Comparison of ENCODE assay signal across 9 cellular contexts in genomic region chr10:86203162-86203905, GRCh38.
DNase-seq lines count a peak whose midpoint lies in the region; ATAC-seq and TF ChIP-seq lines count a peak whose summit lies in the region.
"Had no signal": no experiment of that assay in that cellular context is flagged by ENCODE, and none has a peak within 500 bp of the region (broad histone marks: within the 10 kb centered on the region; RNA-seq: fewer than 3 reads in every experiment).

No MANE protein-coding gene starts in this region.

- peak; percentile 59 for DNase-seq in AG20443 (ENCODE audit: low spot score)
- peak; percentile 66 for DNase-seq in H9
- peak; percentile 34 for DNase-seq in UCSD-AML1 (lab: John Stamatoyannopoulos, UW; ENCODE audit: unreplicated experiment)
- peak; percentile 25 for DNase-seq in kidney tubule cell (ENCODE audit: low spot score)
- no peak for DNase-seq in SHP77 (lab: John Stamatoyannopoulos, UW)
- DNase-seq in amygdala (lab: John Stamatoyannopoulos, UW), result no peak
- DNase-seq in tibial artery, result no peak
- DNase-seq: activated CD8-positive, alpha-beta memory T cell treated with anti-CD3 and anti-CD28 coated beads, Interleukin-2, amount 50 U/mL, for 48 hours had no signal

- no peak overlapping the region for H2BK5ac ChIP-seq in H9 (ENCODE audit: insufficient read length, low read length)

- no peaks in the 10 kb centered on the region for H3K36me3 Mint-ChIP-seq in H9 (ENCODE audit: insufficient read depth in 1 of 3, low read depth in 3 of 3)

- intact Hi-C loops in tibial artery (cut with DNase I; ENCODE audit: low total_unique reads), result no loop called here

- H3K18ac ChIP-seq in H9 (ENCODE audit: insufficient read length, low read depth, low read length), result no peak overlapping the region

- no peaks in the 10 kb centered on the region for H3K79me1 ChIP-seq in H9 (ENCODE audit: insufficient read depth, low read depth, low read length, poor library complexity, severe bottlenecking)

- ATAC-seq in GM21737 (IDR thresholded peaks at IDR 0.05; ENCODE audit: unreplicated experiment), result no peak

- H3K27ac ChIP-seq in H9 (ENCODE audit: insufficient read length, low read depth, low read length), result no peak overlapping the region
- H3K27ac ChIP-seq in tibial artery, result no peak overlapping the region

- no peak overlapping the region for H2AFZ ChIP-seq in H9 (ENCODE audit: low read length)

- H4K91ac ChIP-seq in H9 (ENCODE audit: insufficient read length, low read depth, low read length), result no peak overlapping the region

- H2BK12ac ChIP-seq in H9 (ENCODE audit: insufficient read length, low read depth, low read length), result no peak overlapping the region

- H3K4me2 ChIP-seq in H9 (ENCODE audit: insufficient read depth, insufficient read length, low read length), result no peak overlapping the region

- H3K27me3 ChIP-seq in H9 (ENCODE audit: insufficient read depth, low read length) (no peaks in the 10 kb centered on the region), tibial artery (no peaks in the 10 kb centered on the region)

- H4K8ac ChIP-seq in H9 (replicated peaks; ENCODE audit: insufficient read length, low read depth, low read length), result no peak overlapping the region

- no peaks in the 10 kb centered on the region for H4K20me1 ChIP-seq in H9 (ENCODE audit: control insufficient read depth, insufficient read depth, insufficient read length)

- H3K4me1 ChIP-seq in H9 (ENCODE audit: insufficient read depth, low read length), result no peaks in the 10 kb centered on the region; the same call in 1 of the 2 replicates
- H3K4me1 ChIP-seq in tibial artery, result no peaks in the 10 kb centered on the region

- no peak overlapping the region for H3K27ac Mint-ChIP-seq in H9

- H3K9me3 ChIP-seq in H9 (ENCODE audit: control insufficient read depth, low read depth, low read length) (no peaks in the 10 kb centered on the region), tibial artery (no peaks in the 10 kb centered on the region)

- no peak for TF ChIP-seq CTCF in H9 (conservative IDR thresholded peaks at IDR 0.05)
- no peak for TF ChIP-seq CTCF in tibial artery (IDR thresholded peaks at IDR 0.05)

- no peak overlapping the region for H2AK5ac ChIP-seq in H9 (ENCODE audit: insufficient read length, low read length)

- no peak overlapping the region for H3T11ph ChIP-seq in H9 (ENCODE audit: low read length)

- H4K5ac ChIP-seq in H9 (ENCODE audit: insufficient read length, low read depth, low read length), result no peak overlapping the region

- H3K36me3 ChIP-seq in tibial artery, result no peaks in the 10 kb centered on the region

- H3K4ac ChIP-seq in H9 (ENCODE audit: low read depth, low read length), result no peak overlapping the region

- H3K14ac ChIP-seq in H9 (ENCODE audit: insufficient read depth, low read length), result no peak overlapping the region

- H3K79me2 ChIP-seq in H9 (ENCODE audit: insufficient read depth, low read length), result no peaks in the 10 kb centered on the region

- no peak overlapping the region for H2BK120ac ChIP-seq in H9 (ENCODE audit: low read depth, low read length, poor library complexity, severe bottlenecking)

- no peak overlapping the region for H3K56ac ChIP-seq in H9 (ENCODE audit: insufficient read length, low read depth, low read length)

- no peak overlapping the region for H3K9ac ChIP-seq in H9 (ENCODE audit: extremely low read depth, insufficient read length, low read length)

- H3K4me1 Mint-ChIP-seq in H9, result peaks cover 6 to 7% of the 10 kb centered on the region in 2 experiments

- peaks cover 10% of the 10 kb centered on the region for H3K27me3 Mint-ChIP-seq in H9 (ENCODE audit: low read depth)

- H3K9me3 Mint-ChIP-seq in H9, result no peaks in the 10 kb centered on the region

- H3K4me3 Mint-ChIP-seq in H9, result no peak overlapping the region; a peak in 1 of 5 replicates

- no CpG with 5 or more reads among the region's 11 CpGs for WGBS in H9 (ENCODE audit: extremely low coverage, insufficient read length, low lambda C conversion rate)

- no peak overlapping the region for H2BK15ac ChIP-seq in H9 (ENCODE audit: low read depth, low read length)

- H3K23ac ChIP-seq in H9 (ENCODE audit: insufficient read length, low read depth, low read length), result no peak overlapping the region

- H3K4me3 ChIP-seq in tibial artery, result no peak overlapping the region

- H2BK20ac ChIP-seq in H9 (ENCODE audit: low read depth, low read length, poor library complexity, severe bottlenecking), result no peak overlapping the region

- H3K23me2 ChIP-seq in H9 (ENCODE audit: insufficient read length, low read depth, low read length, poor library complexity, severe bottlenecking), result no peaks in the 10 kb centered on the region

Comparison
In these comparisons a context has a peak if more than half of its experiments do, and no peak if none do; other contexts are left out.
1. DNase-seq: peak in AG20443 (single experiment), H9 (single experiment), UCSD-AML1 (single experiment) and kidney tubule cell (single experiment); none in SHP77 (0 of 2), amygdala (0 of 56) and tibial artery (0 of 2).